Comparison of ENCODE assay signal across 1 cellular context in the genomic region with DNA sequence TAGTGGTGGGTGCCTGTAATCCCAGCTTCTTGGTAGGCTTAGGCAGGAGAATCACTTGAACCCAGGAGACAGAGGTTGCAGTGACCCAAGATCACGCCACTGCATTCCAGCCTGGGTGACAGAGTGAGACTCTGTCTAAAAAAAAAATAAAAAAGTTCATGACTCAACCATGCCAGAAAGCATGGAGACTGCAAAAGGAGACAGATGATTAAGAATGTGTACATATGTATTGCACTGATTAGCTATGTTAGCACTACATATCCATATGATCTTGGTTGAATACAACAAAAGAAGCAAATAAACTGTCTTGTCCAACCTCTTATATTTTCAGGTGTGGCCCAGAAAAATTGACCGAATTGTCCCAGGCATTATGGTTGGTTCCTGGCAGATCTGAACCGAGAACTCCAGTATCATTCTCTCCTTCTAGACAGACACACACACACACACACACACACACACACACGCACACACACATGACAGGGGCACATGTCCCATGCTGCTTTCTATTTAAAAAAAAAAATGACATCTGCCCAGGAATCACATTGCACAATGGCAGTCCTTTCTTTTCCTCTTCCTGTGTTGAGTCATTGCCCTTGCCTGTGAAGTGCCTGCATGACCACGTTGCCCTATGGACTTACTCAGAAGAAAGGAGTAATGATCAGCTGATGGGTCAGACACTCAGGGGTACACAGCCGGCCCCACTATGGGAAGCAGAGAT.
A peak's percentile ranks its signal among the peaks of the same experiment; 100 is the strongest.
TF ChIP-seq lines count a peak whose summit lies in the region.

No MANE protein-coding gene starts in this region.

TF ChIP-seq in HepG2, 621 proteins besides CTCF, POLR2A, EP300 and RAD21 (continued from another document and continues in another):
- TF ChIP-seq ZNF468 (CRISPR knock-in tag; IDR thresholded peaks at IDR 0.05), result no peak
- TF ChIP-seq CREM (IDR thresholded peaks at IDR 0.05), result no peak
- no peak for TF ChIP-seq CREM (CRISPR knock-in tag; IDR thresholded peaks at IDR 0.05)
- TF ChIP-seq REPIN1 (CRISPR knock-in tag; IDR thresholded peaks at IDR 0.05; ENCODE audit: borderline replicate concordance, low read depth), result no peak
- TF ChIP-seq HNRNPL (IDR thresholded peaks at IDR 0.05; ENCODE audit: low read depth, low read length), result no peak
- no peak for TF ChIP-seq MATR3 (CRISPR knock-in tag; IDR thresholded peaks at IDR 0.05)
- no peak for TF ChIP-seq GTF2F1 (IDR thresholded peaks at IDR 0.05; ENCODE audit: low read length)
- TF ChIP-seq U2AF2 (IDR thresholded peaks at IDR 0.05; ENCODE audit: low read depth, low read length), result no peak
- no peak for TF ChIP-seq ATF2 (CRISPR knock-in tag; IDR thresholded peaks at IDR 0.05)
- no peak for TF ChIP-seq ZFP37 (CRISPR knock-in tag; IDR thresholded peaks at IDR 0.05; ENCODE audit: borderline replicate concordance)
- TF ChIP-seq SCMH1 (CRISPR knock-in tag; IDR thresholded peaks at IDR 0.05; ENCODE audit: borderline replicate concordance), result no peak
- no peak for TF ChIP-seq ZBTB46 (CRISPR knock-in tag; IDR thresholded peaks at IDR 0.05; ENCODE audit: borderline replicate concordance)
- no peak for TF ChIP-seq ZNF563 (CRISPR knock-in tag; IDR thresholded peaks at IDR 0.05)
- no peak for TF ChIP-seq GTF3A (CRISPR knock-in tag; conservative IDR thresholded peaks at IDR 0.05)
- TF ChIP-seq NBN (conservative IDR thresholded peaks at IDR 0.05), result no peak
- no peak for TF ChIP-seq NFIB (CRISPR knock-in tag; IDR thresholded peaks at IDR 0.05; ENCODE audit: borderline replicate concordance)
- no peak for TF ChIP-seq ZNF121 (CRISPR knock-in tag; IDR thresholded peaks at IDR 0.05)
- TF ChIP-seq, protein P1, sequence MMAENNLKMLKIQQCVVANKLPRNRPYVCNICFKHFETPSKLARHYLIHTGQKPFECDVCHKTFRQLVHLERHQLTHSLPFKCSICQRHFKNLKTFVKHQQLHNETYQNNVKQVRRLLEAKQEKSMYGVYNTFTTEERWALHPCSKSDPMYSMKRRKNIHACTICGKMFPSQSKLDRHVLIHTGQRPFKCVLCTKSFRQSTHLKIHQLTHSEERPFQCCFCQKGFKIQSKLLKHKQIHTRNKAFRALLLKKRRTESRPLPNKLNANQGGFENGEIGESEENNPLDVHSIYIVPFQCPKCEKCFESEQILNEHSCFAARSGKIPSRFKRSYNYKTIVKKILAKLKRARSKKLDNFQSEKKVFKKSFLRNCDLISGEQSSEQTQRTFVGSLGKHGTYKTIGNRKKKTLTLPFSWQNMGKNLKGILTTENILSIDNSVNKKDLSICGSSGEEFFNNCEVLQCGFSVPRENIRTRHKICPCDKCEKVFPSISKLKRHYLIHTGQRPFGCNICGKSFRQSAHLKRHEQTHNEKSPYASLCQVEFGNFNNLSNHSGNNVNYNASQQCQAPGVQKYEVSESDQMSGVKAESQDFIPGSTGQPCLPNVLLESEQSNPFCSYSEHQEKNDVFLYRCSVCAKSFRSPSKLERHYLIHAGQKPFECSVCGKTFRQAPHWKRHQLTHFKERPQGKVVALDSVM (CRISPR knock-in tag; IDR thresholded peaks at IDR 0.05), result no peak
- TF ChIP-seq SUZ12 (IDR thresholded peaks at IDR 0.05; ENCODE audit: low read depth, low read length), result no peak
- TF ChIP-seq ZNF564 (CRISPR knock-in tag; IDR thresholded peaks at IDR 0.05), result no peak
- TF ChIP-seq ZNF20 (CRISPR knock-in tag; IDR thresholded peaks at IDR 0.05), result no peak
- no peak for TF ChIP-seq ZNF572 (CRISPR knock-in tag; IDR thresholded peaks at IDR 0.05)
- TF ChIP-seq ZNF609 (CRISPR knock-in tag; IDR thresholded peaks at IDR 0.05; ENCODE audit: borderline replicate concordance), result no peak
- TF ChIP-seq ZNF382 (CRISPR knock-in tag; IDR thresholded peaks at IDR 0.05; ENCODE audit: borderline replicate concordance), result no peak
- no peak for TF ChIP-seq ZNF24 (IDR thresholded peaks at IDR 0.05)
- TF ChIP-seq THAP7 (CRISPR knock-in tag; IDR thresholded peaks at IDR 0.05), result no peak
- TF ChIP-seq MED8 (CRISPR knock-in tag; IDR thresholded peaks at IDR 0.05; ENCODE audit: insufficient replicate concordance), result no peak
- no peak for TF ChIP-seq KDM3A (CRISPR knock-in tag; IDR thresholded peaks at IDR 0.05; ENCODE audit: low read depth)
- no peak for TF ChIP-seq UBTF (CRISPR knock-in tag; IDR thresholded peaks at IDR 0.05)
- no peak for TF ChIP-seq TEF (CRISPR knock-in tag; IDR thresholded peaks at IDR 0.05)
- TF ChIP-seq PHF8 (CRISPR knock-in tag; IDR thresholded peaks at IDR 0.05), result no peak
- no peak for TF ChIP-seq CC2D1A (CRISPR knock-in tag; IDR thresholded peaks at IDR 0.05)
- TF ChIP-seq ZNF839 (CRISPR knock-in tag; IDR thresholded peaks at IDR 0.05; ENCODE audit: borderline replicate concordance), result no peak
- no peak for TF ChIP-seq ZNF138 (CRISPR knock-in tag; IDR thresholded peaks at IDR 0.05; ENCODE audit: low read depth)
- TF ChIP-seq RXRA (CRISPR knock-in tag; IDR thresholded peaks at IDR 0.05), result peak; percentile 33; the same call in 1 of the 2 replicates
- TF ChIP-seq RARA (CRISPR knock-in tag; IDR thresholded peaks at IDR 0.05), result peak; percentile 72
- no peak for TF ChIP-seq KAT8 (CRISPR knock-in tag; IDR thresholded peaks at IDR 0.05)
- TF ChIP-seq SNAPC2 (CRISPR knock-in tag; IDR thresholded peaks at IDR 0.05), result no peak
- no peak for TF ChIP-seq ZNF143 (CRISPR knock-in tag; IDR thresholded peaks at IDR 0.05)
- no peak for TF ChIP-seq USF2 (IDR thresholded peaks at IDR 0.05; ENCODE audit: low read depth, low read length)
- TF ChIP-seq USF2 (CRISPR knock-in tag; IDR thresholded peaks at IDR 0.05; ENCODE audit: borderline replicate concordance), result no peak; the same call in 1 of the 2 replicates
- TF ChIP-seq ZNF768 (CRISPR knock-in tag; IDR thresholded peaks at IDR 0.05), result no peak
- TF ChIP-seq, protein P2, sequence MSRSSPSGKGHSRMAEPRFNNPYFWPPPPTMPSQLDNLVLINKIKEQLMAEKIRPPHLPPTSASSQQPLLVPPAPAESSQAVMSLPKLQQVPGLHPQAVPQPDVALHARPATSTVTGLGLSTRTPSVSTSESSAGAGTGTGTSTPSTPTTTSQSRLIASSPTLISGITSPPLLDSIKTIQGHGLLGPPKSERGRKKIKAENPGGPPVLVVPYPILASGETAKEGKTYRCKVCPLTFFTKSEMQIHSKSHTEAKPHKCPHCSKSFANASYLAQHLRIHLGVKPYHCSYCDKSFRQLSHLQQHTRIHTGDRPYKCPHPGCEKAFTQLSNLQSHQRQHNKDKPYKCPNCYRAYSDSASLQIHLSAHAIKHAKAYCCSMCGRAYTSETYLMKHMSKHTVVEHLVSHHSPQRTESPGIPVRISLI (CRISPR knock-in tag; IDR thresholded peaks at IDR 0.05; ENCODE audit: borderline replicate concordance), result peak; percentile 97
- 0 out of 2 replicates have a peak, but pooled peaks have one; percentile 4 for TF ChIP-seq SP4 (CRISPR knock-in tag; IDR thresholded peaks at IDR 0.05)
- no peak; the same call in 1 of the 2 replicates for TF ChIP-seq ZNF414 (CRISPR knock-in tag; IDR thresholded peaks at IDR 0.05)
- TF ChIP-seq ZFP1 (CRISPR knock-in tag; IDR thresholded peaks at IDR 0.05), result no peak
- TF ChIP-seq ATF7-NPFF (CRISPR knock-in tag; IDR thresholded peaks at IDR 0.05; ENCODE audit: low read depth), result no peak
